In the genomic region with DNA sequence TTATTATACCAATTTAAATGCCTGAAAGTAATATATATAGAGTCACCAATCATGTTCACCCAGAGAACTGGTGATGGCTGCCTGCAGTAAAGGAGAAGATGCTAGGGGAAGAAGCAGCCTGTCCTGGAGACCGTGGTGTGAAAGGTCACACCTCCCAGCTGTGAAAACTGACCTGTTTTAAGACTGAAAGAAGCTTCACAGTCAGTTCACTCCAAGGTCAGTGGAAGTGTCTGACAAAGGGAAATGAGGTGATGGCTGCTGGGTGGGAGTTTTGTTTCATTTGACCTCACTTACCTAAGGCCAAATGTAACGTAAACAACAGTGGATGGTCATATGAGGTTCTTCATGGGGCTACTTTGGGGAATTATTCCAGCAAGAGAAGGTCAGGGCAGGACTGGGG, we compare ENCODE assay signal across 11 cellular contexts.
DNase-seq lines count a peak whose midpoint lies in the region; ATAC-seq and TF ChIP-seq lines count a peak whose summit lies in the region.
"Had no signal": no experiment of that assay in that cellular context is flagged by ENCODE, and none has a peak within 500 bp of the region (broad histone marks: within the 10 kb centered on the region; RNA-seq: fewer than 3 reads in every experiment).

No MANE protein-coding gene starts in this region.

- no peaks in the 10 kb centered on the region for H3K36me3 Mint-ChIP-seq in dendritic cell treated with granulocyte-macrophage colony-stimulating factor and Interleukin-4, amounts not matched to agents 40 ng/mL and 50 ng/mL, for 4 days (ENCODE audit: low read depth)

- ATAC-seq in GM18517 (IDR thresholded peaks at IDR 0.05; ENCODE audit: unreplicated experiment), result peak; percentile 89
- ATAC-seq in GM21390 (IDR thresholded peaks at IDR 0.05; ENCODE audit: unreplicated experiment), result peak; percentile 91
- ATAC-seq in HG03108 (IDR thresholded peaks at IDR 0.05; ENCODE audit: unreplicated experiment), result peak; percentile 80
- no peak for ATAC-seq in GM18868 (IDR thresholded peaks at IDR 0.05; ENCODE audit: unreplicated experiment)

- H3K27me3 Mint-ChIP-seq in dendritic cell treated with granulocyte-macrophage colony-stimulating factor and Interleukin-4, amounts not matched to agents 40 ng/mL and 50 ng/mL, for 4 days, result peaks cover 21% of the 10 kb centered on the region

- H3K27me3 ChIP-seq in BE2C (no peaks in the 10 kb centered on the region), prostate gland (replicated peaks; ENCODE audit: insufficient read depth) (no peaks in the 10 kb centered on the region)

- H3K27ac Mint-ChIP-seq in dendritic cell treated with granulocyte-macrophage colony-stimulating factor and Interleukin-4, amounts not matched to agents 40 ng/mL and 50 ng/mL, for 4 days, result peak overlapping the region; percentile 70

- no peaks in the 10 kb centered on the region for H3K9me3 Mint-ChIP-seq in dendritic cell treated with granulocyte-macrophage colony-stimulating factor and Interleukin-4, amounts not matched to agents 40 ng/mL and 50 ng/mL, for 4 days

- no peak for DNase-seq in NCI-H748 treated with DMSO at 0.1 percent for 48 hours (lab: John Stamatoyannopoulos, UW)
- DNase-seq in BE2C, result no peak
- DNase-seq in prostate gland (ENCODE audit: low spot score), result no peak
- DNase-seq: KBM-7, NCI-H446 had no signal

- H3K4me3 ChIP-seq in BE2C (ENCODE audit: low read depth, low read length), result no peak overlapping the region
- H3K4me3 ChIP-seq in prostate gland, result no peak overlapping the region
- H3K4me3 ChIP-seq: lung had no signal

- no peaks in the 10 kb centered on the region for H3K4me1 ChIP-seq in BE2C
- H3K4me1 ChIP-seq in prostate gland (replicated peaks), result no peaks in the 10 kb centered on the region

- H3K4me3 Mint-ChIP-seq in dendritic cell treated with granulocyte-macrophage colony-stimulating factor and Interleukin-4, amounts not matched to agents 40 ng/mL and 50 ng/mL, for 4 days, result no peak overlapping the region

- intact Hi-C loops in dendritic cell treated with granulocyte-macrophage colony-stimulating factor and Interleukin-4, amounts not matched to agents 40 ng/mL and 50 ng/mL, for 4 days (cut with micrococcal nuclease), result no loop called here
- intact Hi-C loops in prostate gland (cut with DNase I), result no loop called here

- no peak overlapping the region for H3K27ac ChIP-seq in prostate gland

- TF ChIP-seq POLR2A in prostate gland (IDR thresholded peaks at IDR 0.05), result no peak

- H3K36me3 ChIP-seq in BE2C (no peaks in the 10 kb centered on the region), prostate gland (no peaks in the 10 kb centered on the region)

- peaks cover 33% of the 10 kb centered on the region for H3K4me1 Mint-ChIP-seq in dendritic cell treated with granulocyte-macrophage colony-stimulating factor and Interleukin-4, amounts not matched to agents 40 ng/mL and 50 ng/mL, for 4 days (ENCODE audit: low read depth)

- no peak for TF ChIP-seq CTCF in BE2C (IDR thresholded peaks at IDR 0.05; ENCODE audit: low read depth, low read length)
- TF ChIP-seq CTCF in prostate gland (IDR thresholded peaks at IDR 0.05), result no peak

- 87% methylated on average over 2 of the region's 2 CpGs for WGBS in prostate gland

- H3K9me3 ChIP-seq in BE2C, result no peaks in the 10 kb centered on the region
- no peaks in the 10 kb centered on the region for H3K9me3 ChIP-seq in prostate gland
